31 cellular contexts compared by ENCODE assay signal in genomic region chr12:121260091-121260490, GRCh38.
"Had no signal": no experiment of that assay in that cellular context is flagged by ENCODE, and none has a peak within 500 bp of the region (broad histone marks: within the 10 kb centered on the region; RNA-seq: fewer than 3 reads in every experiment).

No MANE protein-coding gene starts in this region.

- H3K4me3 Mint-ChIP-seq: activated CD4-positive, alpha-beta memory T cell treated with anti-CD3 and anti-CD28 coated beads, Interleukin-2, amount 10 ng/mL, durations not matched to agents 7 days and 5 days; activated naive CD4-positive, alpha-beta T cell treated with anti-CD3 and anti-CD28 coated beads for 36 hours; activated T-cell treated with anti-CD3 and anti-CD28 coated beads, Interleukin-2, amount 50 U/mL, for 72 hours had no signal

- H3K27me3 Mint-ChIP-seq: activated CD4-positive, alpha-beta memory T cell treated with anti-CD3 and anti-CD28 coated beads, Interleukin-2, amount 10 ng/mL, durations not matched to agents 7 days and 5 days had no signal

- H3K27ac ChIP-seq: adrenal gland, body of pancreas, breast epithelium, VCaP had no signal

- H3K27ac Mint-ChIP-seq: activated CD4-positive, alpha-beta memory T cell treated with anti-CD3 and anti-CD28 coated beads, Interleukin-2, amount 10 ng/mL, durations not matched to agents 7 days and 5 days; activated naive CD4-positive, alpha-beta T cell treated with anti-CD3 and anti-CD28 coated beads for 36 hours; activated T-cell treated with anti-CD3 and anti-CD28 coated beads, Interleukin-2, amount 50 U/mL, for 72 hours; activated T-helper 2 cell treated with anti-CD3 and anti-CD28 coated beads, Interferon-gamma antibody, Interleukin-2, Interleukin-4, amounts not matched to agents 10 μg/mL and 5 μg/mL and 100 μg/mL, durations not matched to agents 14 hours and 24 hours and 36 hours had no signal

- DNase-seq: activated CD4-positive, alpha-beta memory T cell treated with anti-CD3 and anti-CD28 coated beads, Interleukin-2, amount 10 ng/mL, durations not matched to agents 7 days and 5 days; activated CD4-positive, alpha-beta T cell treated with anti-CD3 and anti-CD28 coated beads for 1 hour; activated CD4-positive, alpha-beta T cell treated with anti-CD3 and anti-CD28 coated beads for 48 hours; activated CD4-positive, CD25-positive, alpha-beta regulatory T cell; activated CD8-positive, alpha-beta memory T cell treated with anti-CD3 and anti-CD28 coated beads for 24 hours; activated gamma-delta T cell; activated naive CD4-positive, alpha-beta T cell treated with anti-CD3 and anti-CD28 coated beads for 36 hours; activated T-cell treated with anti-CD3 and anti-CD28 coated beads, Interleukin-2, amount 50 U/mL, for 1 hour; activated T-cell treated with anti-CD3 and anti-CD28 coated beads, Interleukin-2, amount 50 U/mL, for 72 hours; adrenal gland; body of pancreas; Kasumi-1; KG1; MG63; NCI-H1048; NCI-H1105 treated with DMSO at 0.1 percent for 48 hours; NCI-H1436; NCI-H1694; NCI-H1930; NCI-H2081 treated with DMSO at 0.1 percent for 48 hours; NCI-H345; NCI-H524 treated with DMSO at 0.1 percent for 48 hours; SW 1271; T-helper 1 cell; T-helper 2 cell; T-helper 9 cell had no signal

- H3K4me1 ChIP-seq: adrenal gland, body of pancreas, breast epithelium had no signal

- H3K9me3 ChIP-seq: adrenal gland, body of pancreas, breast epithelium, MG63 had no signal

- H3K36me3 ChIP-seq: breast epithelium had no signal

- H3K9me3 Mint-ChIP-seq: activated CD4-positive, alpha-beta memory T cell treated with anti-CD3 and anti-CD28 coated beads, Interleukin-2, amount 10 ng/mL, durations not matched to agents 7 days and 5 days; activated naive CD4-positive, alpha-beta T cell treated with anti-CD3 and anti-CD28 coated beads for 36 hours; activated naive CD4-positive, alpha-beta T cell treated with anti-CD3 and anti-CD28 coated beads, Interleukin-2, amount 50 U/mL, for 72 hours; activated T-cell treated with anti-CD3 and anti-CD28 coated beads, Interleukin-2, amount 50 U/mL, for 72 hours; activated T-helper 2 cell treated with anti-CD3 and anti-CD28 coated beads, Interferon-gamma antibody, Interleukin-2, Interleukin-4, amounts not matched to agents 10 μg/mL and 5 μg/mL and 100 μg/mL, durations not matched to agents 14 hours and 24 hours and 36 hours had no signal

- H3K4me3 ChIP-seq: adrenal gland, body of pancreas, breast epithelium, MG63 had no signal

- H3K27me3 ChIP-seq: adrenal gland, body of pancreas, breast epithelium, MG63 had no signal

- ATAC-seq: activated naive CD4-positive, alpha-beta T cell treated with anti-CD3 and anti-CD28 coated beads, Interleukin-2, amount 50 U/mL, for 72 hours; activated T-cell treated with anti-CD3 and anti-CD28 coated beads, Interleukin-2, amount 50 U/mL, for 72 hours; body of pancreas; Panc1 had no signal

- H3K4me1 Mint-ChIP-seq: activated CD4-positive, alpha-beta memory T cell treated with anti-CD3 and anti-CD28 coated beads, Interleukin-2, amount 10 ng/mL, durations not matched to agents 7 days and 5 days had no signal
